25 cellular contexts compared by ENCODE assay signal in the genomic region with DNA sequence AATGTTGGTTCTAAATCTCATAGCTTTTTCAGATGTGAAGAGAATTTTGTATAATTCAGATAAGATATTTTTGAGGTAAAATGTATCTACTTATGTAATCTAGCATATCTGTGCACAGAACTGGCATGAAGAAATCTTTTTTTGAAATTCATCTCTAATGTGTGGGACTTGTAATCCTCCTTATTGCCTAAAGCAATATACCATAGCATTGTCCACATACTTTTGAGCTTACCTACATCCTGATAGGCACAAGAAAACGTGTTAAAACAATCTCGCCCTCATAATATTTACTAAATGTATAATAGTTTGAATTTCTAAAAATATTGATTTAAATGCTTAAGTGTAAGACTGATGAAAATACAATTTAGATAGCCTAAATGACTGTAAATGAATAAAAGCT.
"Had no signal": no experiment of that assay in that cellular context is flagged by ENCODE, and none has a peak within 500 bp of the region (broad histone marks: within the 10 kb centered on the region; RNA-seq: fewer than 3 reads in every experiment).

No MANE protein-coding gene starts in this region.

- H3K4me1 ChIP-seq: SJSA1 had no signal

- ATAC-seq: HepG2, Right ventricle myocardium inferior had no signal

- H3K4me3 ChIP-seq: SJSA1, SK-N-MC had no signal

- DNase-seq: IMR-90, Karpas-422, KG1, MV-4-11, NCI-H1048, NCI-H1105, NCI-H1417, NCI-H1436 treated with DMSO at 0.1 percent for 48 hours, NCI-H1694 treated with DMSO at 0.1 percent for 48 hours, NCI-H1930, NCI-H2081, NCI-H2107, NCI-H2227 treated with DMSO at 0.1 percent for 48 hours, NCI-H446, NCI-H510A, NCI-H524 treated with DMSO at 0.1 percent for 48 hours, NCI-H69, NCI-H774, RPMI8226, SHP77 treated with DMSO at 0.1 percent for 48 hours had no signal

- FAIRE-seq: HepG2, RCC 7860 had no signal

- H3K27ac ChIP-seq: SJSA1, SK-N-MC had no signal

- H3K27me3 ChIP-seq: SJSA1 had no signal

- H3K9me3 ChIP-seq: SJSA1 had no signal

- H3K36me3 ChIP-seq: SJSA1 had no signal
